Comparison of ENCODE assay signal across 23 cellular contexts in genomic region chr14:61577506-61577931, GRCh38.
DNase-seq lines count a peak whose midpoint lies in the region; ATAC-seq and TF ChIP-seq lines count a peak whose summit lies in the region.
"Had no signal": no experiment of that assay in that cellular context is flagged by ENCODE, and none has a peak within 500 bp of the region (broad histone marks: within the 10 kb centered on the region; RNA-seq: fewer than 3 reads in every experiment).

No MANE protein-coding gene starts in this region.

- H3K27me3 ChIP-seq in A673 (replicated peaks; ENCODE audit: insufficient read depth, low read depth, low read length, poor library complexity) (no peaks in the 10 kb centered on the region), adipocyte (replicated peaks; ENCODE audit: control insufficient read depth, insufficient read depth, low read length) (no peaks in the 10 kb centered on the region), muscle layer of colon (ENCODE audit: control insufficient read depth in 1 of 2, insufficient read depth in 2 of 2, low read length in 2 of 2) (no peaks in the 10 kb centered on the region)
- H3K27me3 ChIP-seq: brain microvascular endothelial cell, colonic mucosa had no signal

- H3K9ac ChIP-seq in adipocyte (ENCODE audit: low read length) (no peak overlapping the region), muscle layer of colon (ENCODE audit: low read length) (no peak overlapping the region)
- H3K9ac ChIP-seq: KMS-11 had no signal

- no peaks in the 10 kb centered on the region for H3K27me3 Mint-ChIP-seq in HFFc6 (ENCODE audit: insufficient read depth)
- no peaks in the 10 kb centered on the region for H3K27me3 Mint-ChIP-seq in stimulated activated naive B cell treated with anti-CD40 and anti-IgM and Interleukin-4, amounts not matched to agents 10 μg/mL and 1 μg/mL and 100 μg/mL, for 72 hours
- H3K27me3 Mint-ChIP-seq: activated naive CD8-positive, alpha-beta T cell had no signal

- intact Hi-C loops in A673 (cut with micrococcal nuclease; ENCODE audit: unreplicated experiment): no loop called here

- H3K4me3 ChIP-seq in A673 (ENCODE audit: low read depth, low read length, poor library complexity, severe bottlenecking) (no peak overlapping the region), adipocyte (ENCODE audit: low read length) (no peak overlapping the region), muscle layer of colon (ENCODE audit: low read depth in 1 of 2, low read length in 2 of 2) (no peak overlapping the region)
- H3K4me3 ChIP-seq: colonic mucosa, prostate gland had no signal

- POLR2A ChIA-PET in A673 (lab: Charles Lee; ENCODE audit: low non-redundant PET): no interaction called here

- ATAC-seq in stimulated activated naive B cell treated with anti-CD40 and anti-IgM and Interleukin-4, amounts not matched to agents 10 μg/mL and 1 μg/mL and 100 μg/mL, for 72 hours (replicated peaks): no peak
- no peak for ATAC-seq in HG03039 (IDR thresholded peaks at IDR 0.05; ENCODE audit: unreplicated experiment)
- ATAC-seq: activated CD8-positive, alpha-beta memory T cell treated with anti-CD3 and anti-CD28 coated beads, Interleukin-2, amount 10 ng/mL, durations not matched to agents 7 days and 5 days; Panc1 had no signal

- H3K4me3 Mint-ChIP-seq in HFFc6: no peak overlapping the region
- no peak overlapping the region for H3K4me3 Mint-ChIP-seq in stimulated activated naive B cell treated with anti-CD40 and anti-IgM and Interleukin-4, amounts not matched to agents 10 μg/mL and 1 μg/mL and 100 μg/mL, for 72 hours
- H3K4me3 Mint-ChIP-seq: activated CD8-positive, alpha-beta memory T cell treated with anti-CD3 and anti-CD28 coated beads, Interleukin-2, amount 10 ng/mL, durations not matched to agents 7 days and 5 days; activated naive CD8-positive, alpha-beta T cell; nephron had no signal

- no TSS peak for BruUV-seq in A673 (replicated peaks; lab: Mats Ljungman, UMichigan)

- peaks cover 61% of the 10 kb centered on the region for H3K4me1 Mint-ChIP-seq in HFFc6 (ENCODE audit: low read depth)
- peaks cover 8 to 24% of the 10 kb centered on the region in 2 donors for H3K4me1 Mint-ChIP-seq in stimulated activated naive B cell treated with anti-CD40 and anti-IgM and Interleukin-4, amounts not matched to agents 10 μg/mL and 1 μg/mL and 100 μg/mL, for 72 hours

- no peak for TF ChIP-seq CTCF in A673 (conservative IDR thresholded peaks at IDR 0.05; ENCODE audit: low read depth, low read length)
- no peak for TF ChIP-seq CTCF in HFFc6 (IDR thresholded peaks at IDR 0.05)

- H3K27ac Mint-ChIP-seq in HFFc6: peak overlapping the region; percentile 35
- no peak overlapping the region for H3K27ac Mint-ChIP-seq in stimulated activated naive B cell treated with anti-CD40 and anti-IgM and Interleukin-4, amounts not matched to agents 10 μg/mL and 1 μg/mL and 100 μg/mL, for 72 hours
- H3K27ac Mint-ChIP-seq: activated CD8-positive, alpha-beta memory T cell treated with anti-CD3 and anti-CD28 coated beads, Interleukin-2, amount 10 ng/mL, durations not matched to agents 7 days and 5 days; activated naive CD8-positive, alpha-beta T cell had no signal

- no peaks in the 10 kb centered on the region for H3K9me3 ChIP-seq in A673 (ENCODE audit: low read depth, low read length, poor library complexity, severe bottlenecking)
- no peaks in the 10 kb centered on the region for H3K9me3 ChIP-seq in adipocyte (ENCODE audit: control insufficient read depth, low read length)
- H3K9me3 ChIP-seq in muscle layer of colon (ENCODE audit: low read length): no peaks in the 10 kb centered on the region
- H3K9me3 ChIP-seq: colonic mucosa, prostate gland had no signal

- peak; percentile 26 for DNase-seq in A673 (ENCODE audit: low spot score)
- DNase-seq in HFFc6: no peak
- peak; percentile 87 for DNase-seq in adipocyte (ENCODE audit: low read depth)
- DNase-seq in stimulated activated naive B cell treated with anti-CD40 and anti-IgM and Interleukin-4, amounts not matched to agents 10 μg/mL and 1 μg/mL and 100 μg/mL, for 72 hours: no peak
- no peak for DNase-seq in OCI-M2 (lab: John Stamatoyannopoulos, UW; ENCODE audit: unreplicated experiment)
- no peak for DNase-seq in COLO829 (ENCODE audit: low spot score)
- DNase-seq: activated CD8-positive, alpha-beta memory T cell treated with anti-CD3 and anti-CD28 coated beads, Interleukin-2, amount 10 ng/mL, durations not matched to agents 7 days and 5 days; brain microvascular endothelial cell; CD4-positive, alpha-beta memory T cell; colonic mucosa; foreskin fibroblast; hypothalamus; kidney; NCI-H1092 treated with DMSO at 0.1 percent for 48 hours; NCI-H774; stimulated activated CD4-positive, alpha-beta T cell treated with anti-CD3 and anti-CD28 coated beads, Interleukin-4, amount 100 ng/mL, for 24 hours had no signal

- H3K36me3 Mint-ChIP-seq in HFFc6 (ENCODE audit: low read depth): no peaks in the 10 kb centered on the region
- no peaks in the 10 kb centered on the region for H3K36me3 Mint-ChIP-seq in stimulated activated naive B cell treated with anti-CD40 and anti-IgM and Interleukin-4, amounts not matched to agents 10 μg/mL and 1 μg/mL and 100 μg/mL, for 72 hours
- H3K36me3 Mint-ChIP-seq: activated naive CD8-positive, alpha-beta T cell; CD4-positive, alpha-beta memory T cell had no signal

- H3K27ac ChIP-seq in A673 (ENCODE audit: low read depth, low read length, poor library complexity, severe bottlenecking): no peak overlapping the region
- H3K27ac ChIP-seq in muscle layer of colon (ENCODE audit: low read depth, low read length): peak overlapping the region; percentile 44
- H3K27ac ChIP-seq: brain microvascular endothelial cell, colonic mucosa, KMS-11, prostate gland had no signal

- H3K4me1 ChIP-seq in A673 (ENCODE audit: insufficient read depth, low read length, poor library complexity, severe bottlenecking) (peaks cover 16% of the 10 kb centered on the region), adipocyte (ENCODE audit: control insufficient read depth, insufficient read depth, low read length) (peaks cover 50% of the 10 kb centered on the region), muscle layer of colon (ENCODE audit: insufficient read depth, low read length) (peaks cover 8% of the 10 kb centered on the region)
- H3K4me1 ChIP-seq: colonic mucosa, prostate gland had no signal

- CTCF ChIA-PET in A673 (lab: Charles Lee): no interaction called here

- H3K36me3 ChIP-seq in A673 (ENCODE audit: insufficient read depth, low read length, poor library complexity, severe bottlenecking): no peaks in the 10 kb centered on the region
- H3K36me3 ChIP-seq in adipocyte (ENCODE audit: control insufficient read depth, insufficient read depth, low read length, severe bottlenecking): no peaks in the 10 kb centered on the region
- no peaks in the 10 kb centered on the region for H3K36me3 ChIP-seq in muscle layer of colon (ENCODE audit: insufficient read depth, low read length)
- H3K36me3 ChIP-seq: brain microvascular endothelial cell, colonic mucosa, prostate gland had no signal

- no peaks in the 10 kb centered on the region for H3K9me3 Mint-ChIP-seq in HFFc6
- H3K9me3 Mint-ChIP-seq in stimulated activated naive B cell treated with anti-CD40 and anti-IgM and Interleukin-4, amounts not matched to agents 10 μg/mL and 1 μg/mL and 100 μg/mL, for 72 hours: no peaks in the 10 kb centered on the region
- H3K9me3 Mint-ChIP-seq: CD4-positive, alpha-beta memory T cell; nephron had no signal

Comparison
In these comparisons a context has a peak if more than half of its experiments do, and no peak if none do; other contexts are left out.
1. DNase-seq: peak in A673 (single experiment) and adipocyte (single experiment); none in HFFc6 (single experiment), stimulated activated naive B cell treated with anti-CD40 and anti-IgM and Interleukin-4, amounts not matched to agents 10 μg/mL and 1 μg/mL and 100 μg/mL, for 72 hours (single experiment), OCI-M2 (single experiment) and COLO829 (single experiment).